Comparison of ENCODE assay signal across 8 cellular contexts in genomic region chr19:44653977-44654784, GRCh38. TPM values are rescaled to one million over a fixed set of nuclear protein-coding genes. Genes with fewer than 3 reads are reported as not detected.
DNase-seq lines count a peak whose midpoint lies in the region; ATAC-seq and TF ChIP-seq lines count a peak whose summit lies in the region.

No MANE protein-coding gene starts in this region.

- no peak overlapping the region for H3K27ac Mint-ChIP-seq in WTC11

- POLR2A ChIA-PET in WTC11 (lab: Charles Lee), result interaction anchor here (1.1 kb wide), 1 partner anchor 154 kb away, joined by 3 read pairs; the partner anchor contains the start of gene ZNF180

- H3K4me1 Mint-ChIP-seq in WTC11, result no peaks in the 10 kb centered on the region

- ATAC-seq in GM19328 (IDR thresholded peaks at IDR 0.05; ENCODE audit: unreplicated experiment), result peak; percentile 84
- peak; percentile 47 for ATAC-seq in WTC11
- ATAC-seq in right lobe of liver, result peak; percentile 75 to 90 (median 81)

- peaks cover 54% of the 10 kb centered on the region for H3K36me3 Mint-ChIP-seq in WTC11

- DNase-seq in AML-193 (lab: John Stamatoyannopoulos, UW) (peak; percentile 56 to 59), HT1080 (ENCODE audit: low read depth) (peak; percentile 49), WTC11 (ENCODE audit: low spot score) (peak; percentile 83), right lobe of liver (peak; percentile 85 to 88 (median 87)), DMS153 treated with DMSO at 0.1 percent for 48 hours (lab: John Stamatoyannopoulos, UW; ENCODE audit: unreplicated experiment) (no peak)
- DNase-seq in central memory CD4-positive, alpha-beta T cell, result peak; percentile 56
- peak; percentile 55 to 61 for DNase-seq in stimulated activated CD8-positive, alpha-beta memory T cell treated with anti-CD3 and anti-CD28 coated beads, Interleukin-15, amount 100 ng/mL, for 48 hours (ENCODE audit: low read depth in 2 of 2)

- H3K27me3 Mint-ChIP-seq in WTC11 (ENCODE audit: low read depth), result no peaks in the 10 kb centered on the region

- H3K9me3 Mint-ChIP-seq in WTC11, result no peaks in the 10 kb centered on the region

- no peaks in the 10 kb centered on the region for H3K27me3 ChIP-seq in right lobe of liver

- no peak overlapping the region for H3K4me3 ChIP-seq in right lobe of liver

- intact Hi-C loops in right lobe of liver (cut with DNase I), result loop anchor here in 1 of 2 donors (10.0 kb wide), 1 partner anchor 69 kb away; no protein-coding TSS in a partner anchor

- no peak overlapping the region for H3K4me3 Mint-ChIP-seq in WTC11

- 22% methylated on average over 9 of the region's 16 CpGs for WGBS in right lobe of liver (ENCODE audit: insufficient coverage, low coverage, low lambda C conversion rate, missing lambda C conversion rate)

- H3K36me3 ChIP-seq in right lobe of liver, result peaks cover 10 to 78% (median 45%) of the 10 kb centered on the region in 4 donors

- TF ChIP-seq POLR2A in right lobe of liver (IDR thresholded peaks at IDR 0.05), result no peak

- peaks cover 0 to 16% (median 5%) of the 10 kb centered on the region in 4 donors for H3K4me1 ChIP-seq in right lobe of liver

- H3K9me3 ChIP-seq in right lobe of liver, result no peaks in the 10 kb centered on the region

- H3K27ac ChIP-seq in right lobe of liver, result no peak overlapping the region

- TF ChIP-seq CTCF in WTC11 (IDR thresholded peaks at IDR 0.05) (no peak), right lobe of liver (IDR thresholded peaks at IDR 0.05) (peak; percentile 63 to 84 (median 74))

- CTCF ChIA-PET in WTC11 (lab: Charles Lee), result interaction anchor here (0.5 to 2.4 kb wide), 32 partner anchors 9 to 773 kb away, joined by 3 to 40 read pairs (median 4); partner anchors contain the start of genes PVR and ZNF180

TF ChIP-seq in WTC11, 78 proteins besides CTCF, POLR2A, EP300 and RAD21:
- TF ChIP-seq ZNF138 (CRISPR knock-in tag; conservative IDR thresholded peaks at IDR 0.05), result no peak
- TF ChIP-seq USF2 (CRISPR knock-in tag; IDR thresholded peaks at IDR 0.05), result peak; percentile 10; the same call in 1 of the 2 replicates
- TF ChIP-seq ELF4 (CRISPR knock-in tag; IDR thresholded peaks at IDR 0.05; ENCODE audit: low read depth), result no peak
- TF ChIP-seq GTF2I (CRISPR knock-in tag; conservative IDR thresholded peaks at IDR 0.05), result no peak

RNA-seq across cellular contexts. Expression of gene PVR, which starts 10.5 kb away (rescaled TPM):
- 97.9 and 110 TPM in 2 replicates for total RNA-seq in HT1080 (2014; rRNA removed; shearing (Covaris generic))
- 155 and 156 TPM in 2 replicates for polyA plus RNA-seq in HT1080 (2015; cell fraction: cytosol; rRNA removed)
- polyA plus RNA-seq in HT1080 (2015; cell fraction: nucleus; rRNA removed), result 193 and 207 TPM in 2 replicates
- 13.7 to 15.9 TPM (median 15.0 TPM) in 3 replicates for total RNA-seq in WTC11 (2021)
- total RNA-seq in right lobe of liver, result 10 to 100 TPM; 26.6 to 66.6 (median 55.5) TPM

RNA-seq across cellular contexts. Expression of gene CEACAM19, which starts 17.1 kb away (rescaled TPM):
- total RNA-seq in HT1080 (2014; rRNA removed; shearing (Covaris generic)), result 0.03 TPM in 1 of 2 replicates, not detected in the other
- 0.59 and 0.70 TPM in 2 replicates for polyA plus RNA-seq in HT1080 (2015; cell fraction: cytosol; rRNA removed)
- 1.7 and 2.6 TPM in 2 replicates for polyA plus RNA-seq in HT1080 (2015; cell fraction: nucleus; rRNA removed)
- total RNA-seq in WTC11 (2021) (1.9 to 2.9 TPM (median 2.3 TPM) in 3 replicates), right lobe of liver (1 to 10 TPM; 3.3 to 9.0 (median 4.5) TPM)

RNA-seq across cellular contexts. Expression of gene IGSF23, which starts 40.8 kb away (rescaled TPM):
- total RNA-seq in HT1080 (2014; rRNA removed; shearing (Covaris generic)), result not detected in 2 replicates
- polyA plus RNA-seq in HT1080 (2015; cell fraction: cytosol; rRNA removed), result not detected in 2 replicates
- not detected in 2 replicates for polyA plus RNA-seq in HT1080 (2015; cell fraction: nucleus; rRNA removed)
- not detected in 3 replicates for total RNA-seq in WTC11 (2021)
- 10 to 100 TPM in 3 of 6 experiments, 1 to 10 TPM in 3; 4.4 to 15.2 (median 9.0) TPM for total RNA-seq in right lobe of liver

RNA-seq across cellular contexts. Expression of gene CEACAM16, which starts 44.8 kb away (rescaled TPM):
- not detected in 2 replicates for total RNA-seq in HT1080 (2014; rRNA removed; shearing (Covaris generic))
- polyA plus RNA-seq in HT1080 (2015; cell fraction: cytosol; rRNA removed), result not detected in 2 replicates
- not detected in 2 replicates for polyA plus RNA-seq in HT1080 (2015; cell fraction: nucleus; rRNA removed)
- not detected in 3 replicates for total RNA-seq in WTC11 (2021)
- not detected for total RNA-seq in right lobe of liver
